Comparison of ENCODE assay signal across 8 cellular contexts in genomic region chr19:38734426-38735256, GRCh38. TPM values are rescaled to one million over a fixed set of nuclear protein-coding genes. Genes with fewer than 3 reads are reported as not detected.
DNase-seq lines count a peak whose midpoint lies in the region; ATAC-seq and TF ChIP-seq lines count a peak whose summit lies in the region.

No MANE protein-coding gene starts in this region.

- intact Hi-C loops in activated T-helper 1 cell treated with anti-CD3 and anti-CD28 coated beads, Interleukin-12 subunit alpha, Interleukin-12 subunit beta, Interleukin-2, Interleukin-4 antibody, amounts not matched to agents 30 ng/mL and 10 ng/mL and 1 ng/mL, durations not matched to agents 14 hours and 24 hours and 36 hours (cut with micrococcal nuclease) = loop anchor here (2.0 to 5.0 kb wide), 2 partner anchors 77 to 196 kb away; partner anchors contain the start of genes MRPS12 and SARS2
- intact Hi-C loops in right cardiac atrium (cut with DNase I) = no loop called here
- intact Hi-C loops in spleen (cut with DNase I; ENCODE audit: low total_unique reads) = no loop called here

- 55% methylated on average over 13 of the region's 13 CpGs for WGBS in right cardiac atrium
- WGBS in spleen, 5 donors = 10 to 30% (median 19%) methylated on average over 7 to 13 of the region's 13 CpGs

- peak overlapping the region; percentile 89 for H3K27ac Mint-ChIP-seq in activated T-helper 1 cell treated with anti-CD3 and anti-CD28 coated beads, Interleukin-12 subunit alpha, Interleukin-12 subunit beta, Interleukin-2, Interleukin-4 antibody, amounts not matched to agents 30 ng/mL and 10 ng/mL and 1 ng/mL, durations not matched to agents 14 hours and 24 hours and 36 hours

- no peak for TF ChIP-seq POLR2A in spleen (IDR thresholded peaks at IDR 0.05)

- peak overlapping the region; percentile 67 for H3K4me3 Mint-ChIP-seq in activated T-helper 1 cell treated with anti-CD3 and anti-CD28 coated beads, Interleukin-12 subunit alpha, Interleukin-12 subunit beta, Interleukin-2, Interleukin-4 antibody, amounts not matched to agents 30 ng/mL and 10 ng/mL and 1 ng/mL, durations not matched to agents 14 hours and 24 hours and 36 hours

- H3K9me3 ChIP-seq in Loucy (ENCODE audit: insufficient read depth, low read depth, low read length) (no peaks in the 10 kb centered on the region), right cardiac atrium (ENCODE audit: control insufficient read depth, low read length) (no peaks in the 10 kb centered on the region), spleen (no peaks in the 10 kb centered on the region), HAP-1 (no peaks in the 10 kb centered on the region)

- H3K4me1 Mint-ChIP-seq in activated T-helper 1 cell treated with anti-CD3 and anti-CD28 coated beads, Interleukin-12 subunit alpha, Interleukin-12 subunit beta, Interleukin-2, Interleukin-4 antibody, amounts not matched to agents 30 ng/mL and 10 ng/mL and 1 ng/mL, durations not matched to agents 14 hours and 24 hours and 36 hours (ENCODE audit: low read depth) = peaks cover 44% of the 10 kb centered on the region

- peak overlapping the region; percentile 94 for H3K4me2 ChIP-seq in Loucy (ENCODE audit: low read depth, low read length, poor library complexity, severe bottlenecking)

- no peaks in the 10 kb centered on the region for H3F3A ChIP-seq in Loucy (ENCODE audit: low read depth)

- ATAC-seq in right cardiac atrium (peak; percentile 1 to 6), GM19351 (IDR thresholded peaks at IDR 0.05; ENCODE audit: unreplicated experiment) (no peak)

- H3K9me2 ChIP-seq in Loucy (replicated peaks; ENCODE audit: low read depth, low read length) = no peaks in the 10 kb centered on the region

- DNase-seq in activated T-helper 1 cell treated with anti-CD3 and anti-CD28 coated beads, Interleukin-12 subunit alpha, Interleukin-12 subunit beta, Interleukin-2, Interleukin-4 antibody, amounts not matched to agents 30 ng/mL and 10 ng/mL and 1 ng/mL, durations not matched to agents 14 hours and 24 hours and 36 hours (ENCODE audit: low spot score) = peak; percentile 24
- DNase-seq in right cardiac atrium (peak in 2 of 3 donors; percentile 38 to 61), spleen (peak; percentile 89), HAP-1 (ENCODE audit: low spot score in 2 of 2) (no peak), NCI-H1048 (lab: John Stamatoyannopoulos, UW) (no peak)

- peaks cover 3% of the 10 kb centered on the region for H4K20me1 ChIP-seq in Loucy (ENCODE audit: insufficient read depth, low read length, poor library complexity, severe bottlenecking)

- H3K4me1 ChIP-seq in Loucy (ENCODE audit: insufficient read depth, low read length, poor library complexity, severe bottlenecking) = peaks cover 24% of the 10 kb centered on the region
- no peaks in the 10 kb centered on the region for H3K4me1 ChIP-seq in right cardiac atrium (ENCODE audit: control insufficient read depth, insufficient read depth, low read length)
- peaks cover 21 to 80% (median 67%) of the 10 kb centered on the region in 6 donors for H3K4me1 ChIP-seq in spleen
- H3K4me1 ChIP-seq in HAP-1 = no peaks in the 10 kb centered on the region

- H3K36me3 ChIP-seq in Loucy (ENCODE audit: insufficient read depth, low read length) (peaks cover 8% of the 10 kb centered on the region; the same call in 1 of the 2 replicates), spleen (peaks cover 0 to 31% (median 15%) of the 10 kb centered on the region in 6 donors), HAP-1 (replicated peaks) (peaks cover 5% of the 10 kb centered on the region)

- H3K79me2 ChIP-seq in Loucy (ENCODE audit: insufficient read depth, low read length) = no peaks in the 10 kb centered on the region

- peak overlapping the region; percentile 80 for H2AFZ ChIP-seq in Loucy (ENCODE audit: low read length)

- peak overlapping the region; percentile 60 for H3K9ac ChIP-seq in Loucy (ENCODE audit: low read depth, low read length, poor library complexity, severe bottlenecking)

- peak overlapping the region; percentile 51; the same call in 1 of the 2 replicates for H3K4me3 ChIP-seq in GM08714 (ENCODE audit: low read length)
- H3K4me3 ChIP-seq in Loucy (ENCODE audit: low read length, poor library complexity, severe bottlenecking) = peak overlapping the region; percentile 63
- H3K4me3 ChIP-seq in right cardiac atrium (ENCODE audit: low read length) = no peak overlapping the region
- peak overlapping the region; percentile 33 to 79 (median 42) for H3K4me3 ChIP-seq in spleen
- no peak overlapping the region for H3K4me3 ChIP-seq in HAP-1

- H3K27ac ChIP-seq in right cardiac atrium (ENCODE audit: low read length) = peak overlapping the region; percentile 24
- peak overlapping the region; percentile 74 to 88 (median 83) for H3K27ac ChIP-seq in spleen

- in situ Hi-C loops in HAP-1 (cut with MboI; ENCODE audit: low sequenced_read_pairs) = no loop called here

- peaks cover 20% of the 10 kb centered on the region for H3K36me3 Mint-ChIP-seq in activated T-helper 1 cell treated with anti-CD3 and anti-CD28 coated beads, Interleukin-12 subunit alpha, Interleukin-12 subunit beta, Interleukin-2, Interleukin-4 antibody, amounts not matched to agents 30 ng/mL and 10 ng/mL and 1 ng/mL, durations not matched to agents 14 hours and 24 hours and 36 hours (ENCODE audit: low read depth)

- H3K27me3 ChIP-seq in Loucy (ENCODE audit: insufficient read depth, low read length, poor library complexity, severe bottlenecking) (no peaks in the 10 kb centered on the region), right cardiac atrium (ENCODE audit: control insufficient read depth, insufficient read depth) (no peaks in the 10 kb centered on the region), spleen (replicated peaks in 1 of 7) (peaks cover 0 to 15% (median 0%) of the 10 kb centered on the region in 7 donors), HAP-1 (ENCODE audit: low read depth) (no peaks in the 10 kb centered on the region)

- H3K27me3 Mint-ChIP-seq in activated T-helper 1 cell treated with anti-CD3 and anti-CD28 coated beads, Interleukin-12 subunit alpha, Interleukin-12 subunit beta, Interleukin-2, Interleukin-4 antibody, amounts not matched to agents 30 ng/mL and 10 ng/mL and 1 ng/mL, durations not matched to agents 14 hours and 24 hours and 36 hours (ENCODE audit: insufficient read depth) = peaks cover 8% of the 10 kb centered on the region

- no peak for TF ChIP-seq CTCF in Loucy (conservative IDR thresholded peaks at IDR 0.05; ENCODE audit: low read length)
- TF ChIP-seq CTCF in spleen (IDR thresholded peaks at IDR 0.05 in 8 of 11, conservative IDR thresholded peaks at IDR 0.05 in 3 of 11) = no peak

- H3K9me3 Mint-ChIP-seq in activated T-helper 1 cell treated with anti-CD3 and anti-CD28 coated beads, Interleukin-12 subunit alpha, Interleukin-12 subunit beta, Interleukin-2, Interleukin-4 antibody, amounts not matched to agents 30 ng/mL and 10 ng/mL and 1 ng/mL, durations not matched to agents 14 hours and 24 hours and 36 hours = no peaks in the 10 kb centered on the region

RNA-seq across cellular contexts. Expression of gene CAPN12, which starts 9.6 kb away (rescaled TPM):
- 1.1 and 2.5 TPM in 2 replicates for total RNA-seq in activated T-helper 1 cell treated with anti-CD3 and anti-CD28 coated beads, Interleukin-12 subunit alpha, Interleukin-12 subunit beta, Interleukin-2, Interleukin-4 antibody, amounts not matched to agents 30 ng/mL and 10 ng/mL and 1 ng/mL, durations not matched to agents 14 hours and 24 hours and 36 hours
- total RNA-seq in right cardiac atrium (under 1 TPM; 0.22 to 0.85 (median 0.54) TPM), spleen (10 to 100 TPM in 5 of 7 donors, 1 to 10 TPM in 2; 9.0 to 25.6 (median 12.6) TPM)
- polyA plus RNA-seq in right cardiac atrium (0.91 TPM), spleen (10 to 100 TPM; 15.2 to 33.3 (median 29.1) TPM)

RNA-seq across cellular contexts. Expression of gene LGALS7, which starts 38.7 kb away (rescaled TPM):
- not detected in 2 replicates for total RNA-seq in activated T-helper 1 cell treated with anti-CD3 and anti-CD28 coated beads, Interleukin-12 subunit alpha, Interleukin-12 subunit beta, Interleukin-2, Interleukin-4 antibody, amounts not matched to agents 30 ng/mL and 10 ng/mL and 1 ng/mL, durations not matched to agents 14 hours and 24 hours and 36 hours
- total RNA-seq in right cardiac atrium (1 to 10 TPM in 1 of 4 donors, under 1 TPM in 1, not detected in 2; 0.79 to 1.1 TPM), spleen (1 to 10 TPM in 1 of 7 donors, not detected in 6; 4.4 TPM)
- polyA plus RNA-seq in right cardiac atrium (not detected), spleen (1 to 10 TPM in 2 of 3 donors, under 1 TPM in 1; 0.52 to 7.4 (median 5.1) TPM)

RNA-seq across cellular contexts. Expression of gene LGALS7B, which starts 54.4 kb away (rescaled TPM):
- total RNA-seq in activated T-helper 1 cell treated with anti-CD3 and anti-CD28 coated beads, Interleukin-12 subunit alpha, Interleukin-12 subunit beta, Interleukin-2, Interleukin-4 antibody, amounts not matched to agents 30 ng/mL and 10 ng/mL and 1 ng/mL, durations not matched to agents 14 hours and 24 hours and 36 hours = not detected in 2 replicates
- total RNA-seq in right cardiac atrium (not detected), spleen (10 to 100 TPM in 2 of 7 donors, 1 to 10 TPM in 2, not detected in 3; 1.1 to 60.3 (median 17.5) TPM)
- polyA plus RNA-seq in right cardiac atrium (0.70 TPM), spleen (100 to 1,000 TPM in 2 of 3 donors, 1 to 10 TPM in 1; 1.1 to 167 (median 116) TPM)

Comparison
In these comparisons a context has a peak if more than half of its experiments do, and no peak if none do; other contexts are left out.
1. H3K4me3 ChIP-seq: peak in GM08714 (single experiment), Loucy (single experiment) and spleen (8 of 8); none in right cardiac atrium (single experiment) and HAP-1 (single experiment).
2. DNase-seq: peak in activated T-helper 1 cell treated with anti-CD3 and anti-CD28 coated beads, Interleukin-12 subunit alpha, Interleukin-12 subunit beta, Interleukin-2, Interleukin-4 antibody, amounts not matched to agents 30 ng/mL and 10 ng/mL and 1 ng/mL, durations not matched to agents 14 hours and 24 hours and 36 hours (single experiment), right cardiac atrium (2 of 3) and spleen (single experiment); none in HAP-1 (0 of 2) and NCI-H1048 (single experiment).